Comparison of ENCODE assay signal across 1 cellular context in genomic region chr15:63048115-63048985, GRCh38.
TF ChIP-seq lines count a peak whose summit lies in the region.

No MANE protein-coding gene starts in this region.

TF ChIP-seq in HEK293, 187 proteins besides CTCF, POLR2A, EP300 and RAD21 (continued from another document):
- TF ChIP-seq YY2 (tag by site-specific recombination; IDR thresholded peaks at IDR 0.05) = 0 out of 2 replicates have a peak, but pooled peaks have one; percentile 34
